In genomic region chr16:72937916-72938315, GRCh38 we compare ENCODE assay signal across 12 cellular contexts.
DNase-seq lines count a peak whose midpoint lies in the region; ATAC-seq, FAIRE-seq and TF ChIP-seq lines count a peak whose summit lies in the region.
"Had no signal": no experiment of that assay in that cellular context is flagged by ENCODE, and none has a peak within 500 bp of the region (broad histone marks: within the 10 kb centered on the region; RNA-seq: fewer than 3 reads in every experiment).

No MANE protein-coding gene starts in this region.

- TF ChIP-seq CTCF in C4-2B (conservative IDR thresholded peaks at IDR 0.05), result no peak
- TF ChIP-seq CTCF in gastroesophageal sphincter (IDR thresholded peaks at IDR 0.05), result no peak
- TF ChIP-seq CTCF in gastrocnemius medialis (IDR thresholded peaks at IDR 0.05 in 4 of 5, conservative IDR thresholded peaks at IDR 0.05 in 1 of 5), result no peak

- H3K4me3 ChIP-seq in gastroesophageal sphincter, result no peak overlapping the region
- H3K4me3 ChIP-seq in gastrocnemius medialis, result peak overlapping the region in 1 of 4 donors; percentile 0
- no peak overlapping the region for H3K4me3 ChIP-seq in HAP-1
- H3K4me3 ChIP-seq: GM23338 had no signal

- in situ Hi-C loops in gastrocnemius medialis (cut with MboI; ENCODE audit: low sequenced_read_pairs in 4 of 4) (no loop called here), HAP-1 (cut with MboI; ENCODE audit: low sequenced_read_pairs) (no loop called here)

- H3K36me3 ChIP-seq in gastroesophageal sphincter (no peaks in the 10 kb centered on the region), gastrocnemius medialis (no peaks in the 10 kb centered on the region), HAP-1 (replicated peaks) (no peaks in the 10 kb centered on the region; the same call in 1 of the 2 replicates)

- no peak for ATAC-seq in gastroesophageal sphincter
- ATAC-seq in gastrocnemius medialis, result no peak

- no peak for TF ChIP-seq EP300 in gastroesophageal sphincter (IDR thresholded peaks at IDR 0.05)

- no peak for FAIRE-seq in frontal cortex (lab: Jason Lieb, UNC)

- H3K27me3 ChIP-seq in gastroesophageal sphincter (no peaks in the 10 kb centered on the region), gastrocnemius medialis (no peaks in the 10 kb centered on the region), HAP-1 (ENCODE audit: low read depth) (no peaks in the 10 kb centered on the region)

- H3K4me1 ChIP-seq in gastroesophageal sphincter, result peaks cover 0 to 56% (median 16%) of the 10 kb centered on the region in 3 donors
- peaks cover 59 to 64% of the 10 kb centered on the region in 2 donors for H3K4me1 ChIP-seq in gastrocnemius medialis
- peaks cover 19% of the 10 kb centered on the region for H3K4me1 ChIP-seq in HAP-1

- peaks cover 2% of the 10 kb centered on the region for H3K4me1 Mint-ChIP-seq in activated CD4-positive, alpha-beta T cell treated with anti-CD3 and anti-CD28 coated beads, Interleukin-2, amount 10 ng/mL, durations not matched to agents 24 days and 14 days

- H3K27ac ChIP-seq in C4-2B (peak overlapping the region; percentile 77), gastroesophageal sphincter (peak overlapping the region in 3 of 4 donors; percentile 67 to 83 (median 78)), gastrocnemius medialis (peak overlapping the region; percentile 85 to 95 (median 88))

- H3K27ac Mint-ChIP-seq in activated CD4-positive, alpha-beta T cell treated with anti-CD3 and anti-CD28 coated beads, Interleukin-2, amount 10 ng/mL, durations not matched to agents 24 days and 14 days, result no peak overlapping the region
- H3K27ac Mint-ChIP-seq: B cell, GM23338 had no signal

- WGBS in gastroesophageal sphincter (ENCODE audit: low coverage in 1 of 2), 2 donors, result 78 to 92% methylated on average over 8 to 9 of the region's 9 CpGs

- TF ChIP-seq POLR2A in gastroesophageal sphincter (IDR thresholded peaks at IDR 0.05) (no peak), gastrocnemius medialis (IDR thresholded peaks at IDR 0.05) (no peak)

- intact Hi-C loops in gastrocnemius medialis (cut with DNase I; ENCODE audit: low total_unique reads), result loop anchor here (2.0 to 10.0 kb wide), 4 partner anchors 75 to 257 kb away; partner anchors contain the start of gene ZFHX3
- intact Hi-C loops in activated CD4-positive, alpha-beta T cell treated with anti-CD3 and anti-CD28 coated beads, Interleukin-2, amount 10 ng/mL, durations not matched to agents 24 days and 14 days (cut with micrococcal nuclease), result no loop called here

- H3K4me3 Mint-ChIP-seq in activated CD4-positive, alpha-beta T cell treated with anti-CD3 and anti-CD28 coated beads, Interleukin-2, amount 10 ng/mL, durations not matched to agents 24 days and 14 days, result no peak overlapping the region
- H3K4me3 Mint-ChIP-seq: B cell, GM23338 had no signal

- H3K9me3 Mint-ChIP-seq in activated CD4-positive, alpha-beta T cell treated with anti-CD3 and anti-CD28 coated beads, Interleukin-2, amount 10 ng/mL, durations not matched to agents 24 days and 14 days, result no peaks in the 10 kb centered on the region
- H3K9me3 Mint-ChIP-seq: GM23338 had no signal

- H3K9me3 ChIP-seq in gastroesophageal sphincter, result no peaks in the 10 kb centered on the region
- H3K9me3 ChIP-seq in gastrocnemius medialis, result no peaks in the 10 kb centered on the region
- no peaks in the 10 kb centered on the region for H3K9me3 ChIP-seq in HAP-1

- H3K36me3 Mint-ChIP-seq in activated CD4-positive, alpha-beta T cell treated with anti-CD3 and anti-CD28 coated beads, Interleukin-2, amount 10 ng/mL, durations not matched to agents 24 days and 14 days (ENCODE audit: low read depth), result no peaks in the 10 kb centered on the region

- peak; percentile 82 for DNase-seq in NCI-H69 (lab: John Stamatoyannopoulos, UW)
- DNase-seq in gastrocnemius medialis, result no peak
- no peak for DNase-seq in activated CD4-positive, alpha-beta T cell treated with anti-CD3 and anti-CD28 coated beads, Interleukin-2, amount 10 ng/mL, durations not matched to agents 24 days and 14 days
- no peak for DNase-seq in HAP-1 (ENCODE audit: low spot score in 2 of 2)
- DNase-seq in frontal cortex (ENCODE audit: low spot score in 2 of 2), result no peak
- no peak for DNase-seq in dedifferentiated amniotic fluid mesenchymal stem cell (ENCODE audit: extremely low spot score)
- DNase-seq: activated CD4-positive, alpha-beta T cell treated with anti-CD3 and anti-CD28 coated beads, Interleukin-2, amount 50 U/mL, for 4 hours; T-helper 9 cell had no signal

- peaks cover 6% of the 10 kb centered on the region for H3K27me3 Mint-ChIP-seq in activated CD4-positive, alpha-beta T cell treated with anti-CD3 and anti-CD28 coated beads, Interleukin-2, amount 10 ng/mL, durations not matched to agents 24 days and 14 days
- H3K27me3 Mint-ChIP-seq: B cell had no signal
